In the genomic region with DNA sequence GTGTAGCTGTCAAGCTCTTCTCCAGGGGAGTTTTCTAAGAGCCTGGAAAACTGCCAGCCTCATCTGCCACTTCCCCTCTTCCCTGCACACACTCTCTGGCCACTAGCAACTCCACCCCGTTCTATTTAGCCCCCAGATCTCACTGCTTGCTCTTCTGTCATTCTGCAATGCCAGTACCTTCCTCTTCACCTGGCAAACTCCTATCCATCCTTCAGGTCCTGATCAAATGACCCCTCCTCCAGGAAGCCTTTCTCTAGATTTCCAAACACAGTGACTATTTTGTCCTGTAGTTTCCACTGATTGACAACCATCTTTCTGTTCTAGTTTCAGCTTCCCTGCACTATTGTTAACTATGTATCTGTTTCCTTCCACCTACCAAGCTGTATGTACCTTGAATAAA, we compare ENCODE assay signal across 18 cellular contexts.
"Had no signal": no experiment of that assay in that cellular context is flagged by ENCODE, and none has a peak within 500 bp of the region (broad histone marks: within the 10 kb centered on the region; RNA-seq: fewer than 3 reads in every experiment).

No MANE protein-coding gene starts in this region.

- ATAC-seq: foreskin keratinocyte; gastroesophageal sphincter; heart left ventricle; left cardiac atrium; left lung; mucosa of descending colon; natural killer cell treated with Interleukin-12 subunit alpha and Interleukin-12 subunit beta and Interleukin-15 and Interleukin-18, amount 100 ng/mL, for 72 hours; stimulated activated effector memory CD8-positive, alpha-beta T cell treated with anti-CD3 and anti-CD28 coated beads, Interleukin-12 subunit alpha, Interleukin-12 subunit beta, amount 100 ng/mL, for 72 hours had no signal

- DNase-seq: dermis blood vessel endothelial cell; effector memory CD4-positive, alpha-beta T cell; foreskin keratinocyte; heart left ventricle; left cardiac atrium; left lung; mesenchymal stem cell; mucosa of descending colon; naive B cell; sigmoid colon; stimulated activated CD4-positive, alpha-beta T cell treated with anti-CD3 and anti-CD28 coated beads, Interleukin-2, amount 100 ng/mL, for 24 hours; stimulated activated CD4-positive, alpha-beta T cell treated with anti-CD3 and anti-CD28 coated beads, Interleukin-4, amount 100 ng/mL, for 24 hours; stimulated activated naive CD4-positive, alpha-beta T cell treated with Interleukin-2 at 50 U/mL for 16 hours; upper lobe of left lung; uterus had no signal
